ENCODE assay signal across 17 cellular contexts in the genomic region with DNA sequence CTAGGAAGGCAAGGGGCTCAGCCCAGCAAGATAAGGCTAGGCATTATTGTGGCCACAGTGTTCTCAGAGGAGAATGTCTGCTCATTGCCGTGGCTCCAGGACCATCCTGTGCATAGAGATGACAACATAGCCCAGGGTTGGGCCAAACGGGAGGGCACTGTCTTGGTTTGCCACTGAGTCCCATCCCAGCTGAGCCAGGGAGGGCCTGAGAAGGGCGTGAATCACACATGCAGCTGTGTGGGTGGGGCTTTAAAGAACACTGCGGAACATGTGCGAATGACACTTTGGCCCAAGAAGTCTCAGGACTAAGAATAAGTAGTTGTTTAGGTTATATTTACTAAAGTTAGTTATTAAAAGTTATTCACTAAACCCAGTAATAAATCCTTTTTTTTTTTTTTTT.
"Had no signal": no experiment of that assay in that cellular context is flagged by ENCODE, and none has a peak within 500 bp of the region (broad histone marks: within the 10 kb centered on the region; RNA-seq: fewer than 3 reads in every experiment).

No MANE protein-coding gene starts in this region.

- H3K27ac Mint-ChIP-seq: activated B cell treated with CpG ODN at 0.5 μM for 24 hours; activated CD4-positive, alpha-beta T cell treated with anti-CD3 and anti-CD28 coated beads for 36 hours; activated naive CD8-positive, alpha-beta T cell treated with anti-CD3 and anti-CD28 coated beads, Interleukin-2, amount 10 ng/mL, durations not matched to agents 7 days and 5 days; progenitor cell of endocrine pancreas; T-helper 1 cell treated with Interleukin-12 subunit alpha and Interleukin-12 subunit beta and Interleukin-4 antibody, amounts not matched to agents 30 μg/mL and 1 μg/mL, for 36 hours had no signal

- H3K4me3 Mint-ChIP-seq: activated B cell treated with CpG ODN at 0.5 μM for 24 hours; activated CD4-positive, alpha-beta T cell treated with anti-CD3 and anti-CD28 coated beads for 36 hours; activated naive CD8-positive, alpha-beta T cell treated with anti-CD3 and anti-CD28 coated beads, Interleukin-2, amount 10 ng/mL, durations not matched to agents 7 days and 5 days; activated T-cell treated with anti-CD3 and anti-CD28 coated beads, Interleukin-2, amount 50 U/mL, for 4 hours; T-helper 1 cell treated with Interleukin-12 subunit alpha and Interleukin-12 subunit beta and Interleukin-4 antibody, amounts not matched to agents 30 μg/mL and 1 μg/mL, for 36 hours had no signal

- DNase-seq: activated B cell treated with CpG ODN at 0.5 μM for 24 hours; activated CD4-positive, alpha-beta T cell treated with anti-CD3 and anti-CD28 coated beads for 36 hours; activated CD4-positive, alpha-beta T cell treated with anti-CD3 and anti-CD28 coated beads, Interleukin-2, amount 50 U/mL, for 4 hours; activated CD8-positive, alpha-beta memory T cell treated with anti-CD3 and anti-CD28 coated beads, Interleukin-2, amount 50 U/mL, for 48 hours; activated naive CD4-positive, alpha-beta T cell treated with Interleukin-2 at 50 U/mL for 16 hours; activated naive CD8-positive, alpha-beta T cell treated with anti-CD3 and anti-CD28 coated beads, Interleukin-2, amount 10 ng/mL, durations not matched to agents 7 days and 5 days; activated T-cell treated with anti-CD3 and anti-CD28 coated beads, Interleukin-2, amount 50 U/mL, for 4 hours; amniotic stem cell; cortex of kidney; left ventricle myocardium superior; mammary epithelial cell; midbrain; stimulated activated CD4-positive, alpha-beta T cell treated with anti-CD3 and anti-CD28 coated beads, Interleukin-4, amount 100 ng/mL, for 24 hours; stimulated activated naive CD8-positive, alpha-beta T cell treated with anti-CD3 and anti-CD28 coated beads, Interleukin-15, Interleukin-2, amounts not matched to agents 100 U/mL and 50 U/mL, for 24 hours; T1000 had no signal

- H3K9me3 Mint-ChIP-seq: activated B cell treated with CpG ODN at 0.5 μM for 24 hours; activated naive CD8-positive, alpha-beta T cell treated with anti-CD3 and anti-CD28 coated beads, Interleukin-2, amount 10 ng/mL, durations not matched to agents 7 days and 5 days; activated T-cell treated with anti-CD3 and anti-CD28 coated beads, Interleukin-2, amount 50 U/mL, for 4 hours; T-helper 1 cell treated with Interleukin-12 subunit alpha and Interleukin-12 subunit beta and Interleukin-4 antibody, amounts not matched to agents 30 μg/mL and 1 μg/mL, for 36 hours had no signal

- ATAC-seq: activated CD4-positive, alpha-beta T cell treated with anti-CD3 and anti-CD28 coated beads for 36 hours; activated T-cell treated with anti-CD3 and anti-CD28 coated beads, Interleukin-2, amount 50 U/mL, for 4 hours; left ventricle myocardium superior; stimulated activated naive CD8-positive, alpha-beta T cell treated with anti-CD3 and anti-CD28 coated beads, Interleukin-15, Interleukin-2, amounts not matched to agents 100 U/mL and 50 U/mL, for 24 hours had no signal

- H3K4me1 Mint-ChIP-seq: activated B cell treated with CpG ODN at 0.5 μM for 24 hours; activated CD4-positive, alpha-beta T cell treated with anti-CD3 and anti-CD28 coated beads for 36 hours; activated naive CD8-positive, alpha-beta T cell treated with anti-CD3 and anti-CD28 coated beads, Interleukin-2, amount 10 ng/mL, durations not matched to agents 7 days and 5 days had no signal

- H3K27me3 Mint-ChIP-seq: activated B cell treated with CpG ODN at 0.5 μM for 24 hours; activated CD4-positive, alpha-beta T cell treated with anti-CD3 and anti-CD28 coated beads for 36 hours; activated naive CD8-positive, alpha-beta T cell treated with anti-CD3 and anti-CD28 coated beads, Interleukin-2, amount 10 ng/mL, durations not matched to agents 7 days and 5 days; progenitor cell of endocrine pancreas had no signal
